Comparison of ENCODE assay signal across 30 cellular contexts in the genomic region with DNA sequence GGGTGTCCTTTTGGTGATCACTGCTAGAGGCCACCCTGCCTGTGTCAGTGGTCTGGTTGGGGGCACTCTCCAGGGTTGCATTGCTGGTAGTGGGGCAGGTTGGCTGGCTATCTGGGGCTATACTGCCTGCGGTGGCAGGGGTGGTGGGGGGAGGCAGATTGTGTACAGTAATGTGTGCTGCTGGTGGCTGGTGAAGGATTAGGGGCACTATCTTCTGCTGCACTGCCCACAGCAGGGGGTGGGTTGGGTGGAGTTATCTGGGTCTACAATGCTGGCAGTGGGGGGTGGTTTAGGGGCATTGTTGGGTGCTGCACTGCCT.
"Had no signal": no experiment of that assay in that cellular context is flagged by ENCODE, and none has a peak within 500 bp of the region (broad histone marks: within the 10 kb centered on the region; RNA-seq: fewer than 3 reads in every experiment).

No MANE protein-coding gene starts in this region.

- H3K36me3 ChIP-seq: adrenal gland, colonic mucosa, esophagus squamous epithelium, gastroesophageal sphincter, heart right ventricle, WERI-Rb-1 had no signal

- H3K36me3 Mint-ChIP-seq: activated naive CD8-positive, alpha-beta T cell treated with anti-CD3 and anti-CD28 coated beads for 36 hours had no signal

- H3K9me3 Mint-ChIP-seq: activated B cell treated with CpG ODN at 0.5 μM for 24 hours; activated naive CD8-positive, alpha-beta T cell treated with anti-CD3 and anti-CD28 coated beads, Interleukin-2, amount 50 U/mL, for 24 hours; activated T-cell treated with anti-CD3 and anti-CD28 coated beads, Interleukin-2, amount 50 U/mL, for 4 hours; activated T-helper 17 cell treated with anti-CD3 and anti-CD28 coated beads, Interleukin-2, amount 50 U/mL, for 72 hours had no signal

- DNase-seq: activated B cell treated with CpG ODN at 0.5 μM for 24 hours; activated CD4-positive, alpha-beta T cell treated with anti-CD3 and anti-CD28 coated beads for 48 hours; activated CD4-positive, alpha-beta T cell treated with anti-CD3 and anti-CD28 coated beads, Interleukin-2, amount 50 U/mL, for 1 hour; activated CD4-positive, alpha-beta T cell treated with anti-CD3 and anti-CD28 coated beads, Interleukin-2, amount 50 U/mL, for 48 hours; activated CD8-positive, alpha-beta memory T cell treated with anti-CD3 and anti-CD28 coated beads for 24 hours; activated CD8-positive, alpha-beta T cell treated with anti-CD3 and anti-CD28 coated beads for 36 hours; activated effector memory CD4-positive, alpha-beta T cell treated with Interleukin-2 at 50 U/mL for 16 hours; activated gamma-delta T cell treated with Interleukin-2 at 50 U/mL for 16 hours; activated naive CD4-positive, alpha-beta T cell treated with anti-CD3 and anti-CD28 coated beads, Interleukin-2, amount 50 U/mL, for 16 hours; activated naive CD4-positive, alpha-beta T cell treated with Interleukin-2 at 50 U/mL for 16 hours; activated naive CD8-positive, alpha-beta T cell treated with anti-CD3 and anti-CD28 coated beads for 36 hours; activated naive CD8-positive, alpha-beta T cell treated with anti-CD3 and anti-CD28 coated beads, Interleukin-2, amount 50 U/mL, for 24 hours; activated T-cell treated with anti-CD3 and anti-CD28 coated beads, Interleukin-2, amount 50 U/mL, for 4 hours; adrenal gland; amygdala; aorta; body of pancreas; caudate nucleus; colonic mucosa; effector CD8-positive, alpha-beta T cell; esophagus squamous epithelium; foreskin melanocyte; heart right ventricle; T1000; WERI-Rb-1 had no signal

- H3K4me3 Mint-ChIP-seq: activated B cell treated with CpG ODN at 0.5 μM for 24 hours; activated CD8-positive, alpha-beta T cell treated with anti-CD3 and anti-CD28 coated beads for 36 hours; activated naive CD8-positive, alpha-beta T cell treated with anti-CD3 and anti-CD28 coated beads for 36 hours; activated naive CD8-positive, alpha-beta T cell treated with anti-CD3 and anti-CD28 coated beads, Interleukin-2, amount 50 U/mL, for 24 hours; activated T-cell treated with anti-CD3 and anti-CD28 coated beads, Interleukin-2, amount 50 U/mL, for 4 hours; activated T-helper 17 cell treated with anti-CD3 and anti-CD28 coated beads, Interleukin-2, amount 50 U/mL, for 72 hours had no signal

- H3K27ac Mint-ChIP-seq: activated B cell treated with CpG ODN at 0.5 μM for 24 hours; activated CD8-positive, alpha-beta T cell treated with anti-CD3 and anti-CD28 coated beads for 36 hours; activated naive CD8-positive, alpha-beta T cell treated with anti-CD3 and anti-CD28 coated beads for 36 hours; activated naive CD8-positive, alpha-beta T cell treated with anti-CD3 and anti-CD28 coated beads, Interleukin-2, amount 50 U/mL, for 24 hours; activated T-helper 17 cell treated with anti-CD3 and anti-CD28 coated beads, Interleukin-2, amount 50 U/mL, for 72 hours had no signal

- H3K27me3 ChIP-seq: adrenal gland, body of pancreas, colonic mucosa, esophagus squamous epithelium, hepatocyte had no signal

- ATAC-seq: activated CD4-positive, CD25-positive, alpha-beta regulatory T cell treated with anti-CD3 and anti-CD28 coated beads, Interleukin-2, amount 50 U/mL, for 24 hours; activated CD8-positive, alpha-beta T cell treated with anti-CD3 and anti-CD28 coated beads for 36 hours; activated naive CD8-positive, alpha-beta T cell treated with anti-CD3 and anti-CD28 coated beads, Interleukin-2, amount 50 U/mL, for 24 hours; activated T-cell treated with anti-CD3 and anti-CD28 coated beads, Interleukin-2, amount 50 U/mL, for 4 hours; activated T-helper 17 cell treated with anti-CD3 and anti-CD28 coated beads, Interleukin-2, amount 50 U/mL, for 72 hours; body of pancreas; gastroesophageal sphincter; heart right ventricle had no signal

- H3K27ac ChIP-seq: adrenal gland, body of pancreas, colonic mucosa, epithelial cell of prostate, esophagus squamous epithelium, gastroesophageal sphincter, heart right ventricle, hepatocyte, WERI-Rb-1 had no signal

- H3K4me1 ChIP-seq: adrenal gland, body of pancreas, colonic mucosa, esophagus squamous epithelium, gastroesophageal sphincter, heart right ventricle had no signal

- H3K4me3 ChIP-seq: adrenal gland, body of pancreas, colonic mucosa, esophagus squamous epithelium, gastroesophageal sphincter, heart right ventricle, hepatocyte had no signal

- H3K4me1 Mint-ChIP-seq: activated B cell treated with CpG ODN at 0.5 μM for 24 hours; activated naive CD8-positive, alpha-beta T cell treated with anti-CD3 and anti-CD28 coated beads for 36 hours; activated naive CD8-positive, alpha-beta T cell treated with anti-CD3 and anti-CD28 coated beads, Interleukin-2, amount 50 U/mL, for 24 hours; activated T-helper 17 cell treated with anti-CD3 and anti-CD28 coated beads, Interleukin-2, amount 50 U/mL, for 72 hours had no signal

- H3K9me3 ChIP-seq: adrenal gland, body of pancreas, colonic mucosa, esophagus squamous epithelium, gastroesophageal sphincter, heart right ventricle had no signal
